29 cellular contexts compared by ENCODE assay signal in genomic region chr18:73006331-73006730, GRCh38.
"Had no signal": no experiment of that assay in that cellular context is flagged by ENCODE, and none has a peak within 500 bp of the region (broad histone marks: within the 10 kb centered on the region; RNA-seq: fewer than 3 reads in every experiment).

No MANE protein-coding gene starts in this region.

- ATAC-seq: activated CD8-positive, alpha-beta T cell treated with anti-CD3 and anti-CD28 coated beads for 36 hours; activated naive CD8-positive, alpha-beta T cell treated with anti-CD3 and anti-CD28 coated beads, Interleukin-2, amount 50 U/mL, for 24 hours; effector memory CD8-positive, alpha-beta T cell; esophagus mucosa; heart left ventricle; pancreas; psoas muscle; stimulated activated memory B cell treated with anti-CD40 and anti-IgM and Interleukin-4, amounts not matched to agents 10 μg/mL and 1 μg/mL and 100 μg/mL, for 72 hours had no signal

- H3K4me1 ChIP-seq: heart left ventricle, left ventricle myocardium inferior, pancreas, psoas muscle, stomach, thyroid gland had no signal

- H3K27me3 ChIP-seq: cardiac muscle cell, heart left ventricle, neutrophil, pancreas, right atrium auricular region, stomach, thyroid gland had no signal

- H3K27ac ChIP-seq: cardiac muscle cell, heart left ventricle, left ventricle myocardium inferior, neutrophil, pancreas, psoas muscle, right atrium auricular region, stomach, thyroid gland had no signal

- DNase-seq: activated B cell treated with CpG ODN at 0.5 μM for 24 hours; activated CD4-positive, alpha-beta T cell treated with anti-CD3 and anti-CD28 coated beads, Interleukin-2, amount 50 U/mL, for 1 hour; activated CD8-positive, alpha-beta T cell treated with anti-CD3 and anti-CD28 coated beads for 36 hours; activated naive CD8-positive, alpha-beta T cell treated with anti-CD3 and anti-CD28 coated beads, Interleukin-2, amount 50 U/mL, for 24 hours; activated T-cell treated with anti-CD3 and anti-CD28 coated beads, Interleukin-2, amount 50 U/mL, for 48 hours; amygdala; cerebellar nuclear complex; cortex of kidney; effector memory CD8-positive, alpha-beta T cell; foreskin fibroblast; heart left ventricle; hypothalamus; immature natural killer cell; left ventricle myocardium inferior; pancreas; psoas muscle; stimulated activated CD4-positive, alpha-beta T cell treated with anti-CD3 and anti-CD28 coated beads, Interleukin-1b, Interleukin-23, amount 100 ng/mL, for 48 hours; stimulated activated CD4-positive, alpha-beta T cell treated with anti-CD3 and anti-CD28 coated beads, Interleukin-4, amount 100 ng/mL, for 4 hours; stimulated activated CD8-positive, alpha-beta memory T cell treated with anti-CD3 and anti-CD28 coated beads, Interleukin-4, amount 100 ng/mL, for 48 hours; stomach; T-helper 1 cell; thyroid gland had no signal

- H3K9me3 ChIP-seq: heart left ventricle, left ventricle myocardium inferior, neutrophil, pancreas, psoas muscle, right atrium auricular region, thyroid gland had no signal

- H3K4me3 ChIP-seq: cardiac muscle cell, heart left ventricle, left ventricle myocardium inferior, lung, pancreas, psoas muscle, right atrium auricular region, smooth muscle cell, stomach, thyroid gland had no signal

- H3K36me3 ChIP-seq: cardiac muscle cell, heart left ventricle, left ventricle myocardium inferior, neutrophil, pancreas, right atrium auricular region, stomach, thyroid gland had no signal
